Comparison of ENCODE assay signal across 31 cellular contexts in genomic region chr6:137802408-137803182, GRCh38.
"Had no signal": no experiment of that assay in that cellular context is flagged by ENCODE, and none has a peak within 500 bp of the region (broad histone marks: within the 10 kb centered on the region; RNA-seq: fewer than 3 reads in every experiment).

No MANE protein-coding gene starts in this region.

- H3K4me3 ChIP-seq: K562, PC-9 had no signal

- H2AFZ ChIP-seq: PC-9 had no signal

- DNase-seq: activated CD4-positive, alpha-beta T cell treated with anti-CD3 and anti-CD28 coated beads, Interleukin-2, amount 10 ng/mL, durations not matched to agents 24 days and 14 days; activated CD4-positive, alpha-beta T cell treated with anti-CD3 and anti-CD28 coated beads, Interleukin-2, amount 50 U/mL, for 4 hours; activated CD4-positive, CD25-positive, alpha-beta regulatory T cell; activated CD8-positive, alpha-beta T cell treated with anti-CD3 and anti-CD28 coated beads for 36 hours; activated effector memory CD4-positive, alpha-beta T cell treated with anti-CD3 and anti-CD28 coated beads, Interleukin-2, amount 50 U/mL, for 16 hours; activated naive CD4-positive, alpha-beta T cell; activated naive CD4-positive, alpha-beta T cell treated with anti-CD3 and anti-CD28 coated beads, Interleukin-2, amount 50 U/mL, for 16 hours; activated naive CD8-positive, alpha-beta T cell treated with anti-CD3 and anti-CD28 coated beads for 36 hours; activated T-cell treated with anti-CD3 and anti-CD28 coated beads, Interleukin-2, amount 50 U/mL, for 1 hour; activated T-cell treated with anti-CD3 and anti-CD28 coated beads, Interleukin-2, amount 50 U/mL, for 72 hours; amniotic stem cell; aorta; brain microvascular endothelial cell; IMR-90; NCI-H1048; NCI-H146; NCI-H187; NCI-H2029 treated with DMSO at 0.1 percent for 48 hours; NCI-H2107; NCI-H2171; NCI-H510A treated with DMSO at 0.1 percent for 48 hours; PC-9; Right ventricle myocardium superior; SW 1271; T-helper 1 cell; T1000; WERI-Rb-1 had no signal

- H3K27me3 ChIP-seq: brain microvascular endothelial cell had no signal

- H3K4me2 ChIP-seq: PC-9 had no signal

- H3K4me3 Mint-ChIP-seq: activated CD4-positive, alpha-beta T cell treated with anti-CD3 and anti-CD28 coated beads, Interleukin-2, amount 10 ng/mL, durations not matched to agents 24 days and 14 days; activated CD8-positive, alpha-beta T cell treated with anti-CD3 and anti-CD28 coated beads for 36 hours; activated naive CD8-positive, alpha-beta T cell treated with anti-CD3 and anti-CD28 coated beads for 36 hours; activated T-cell treated with anti-CD3 and anti-CD28 coated beads, Interleukin-2, amount 50 U/mL, for 72 hours; activated T-helper 17 cell treated with anti-CD3 and anti-CD28 coated beads, Interleukin-2, amount 50 U/mL, for 72 hours; central memory CD8-positive, alpha-beta T cell had no signal

- H3K36me3 ChIP-seq: brain microvascular endothelial cell, WERI-Rb-1 had no signal

- H3K27me3 Mint-ChIP-seq: activated CD4-positive, alpha-beta T cell treated with anti-CD3 and anti-CD28 coated beads, Interleukin-2, amount 10 ng/mL, durations not matched to agents 24 days and 14 days; activated CD8-positive, alpha-beta T cell treated with anti-CD3 and anti-CD28 coated beads for 36 hours; activated naive CD8-positive, alpha-beta T cell treated with anti-CD3 and anti-CD28 coated beads for 36 hours; activated T-helper 17 cell treated with anti-CD3 and anti-CD28 coated beads, Interleukin-2, amount 50 U/mL, for 72 hours; central memory CD8-positive, alpha-beta T cell had no signal

- H3K27ac ChIP-seq: brain microvascular endothelial cell, PC-9, RWPE1, WERI-Rb-1 had no signal

- H3K27ac Mint-ChIP-seq: activated naive CD8-positive, alpha-beta T cell treated with anti-CD3 and anti-CD28 coated beads for 36 hours; activated T-cell treated with anti-CD3 and anti-CD28 coated beads, Interleukin-2, amount 50 U/mL, for 72 hours; activated T-helper 17 cell treated with anti-CD3 and anti-CD28 coated beads, Interleukin-2, amount 50 U/mL, for 72 hours had no signal

- ATAC-seq: activated T-cell treated with anti-CD3 and anti-CD28 coated beads, Interleukin-2, amount 50 U/mL, for 72 hours; activated T-helper 17 cell treated with anti-CD3 and anti-CD28 coated beads, Interleukin-2, amount 50 U/mL, for 72 hours; K562 had no signal
